ENCODE assay signal across 1 cellular context in genomic region chr15:44663410-44664272, GRCh38.
TF ChIP-seq lines count a peak whose summit lies in the region.

Gene SPG11 (minus strand): TSS chr15:44663662. CDS start chr15:44663647, 15 bp downstream.

TF ChIP-seq in HepG2, 621 proteins besides CTCF, POLR2A, EP300 and RAD21 (continued from another document and continues in another):
- 0 out of 2 replicates have a peak, but pooled peaks have one; percentile 51 for TF ChIP-seq PLSCR1 (CRISPR knock-in tag; IDR thresholded peaks at IDR 0.05; ENCODE audit: borderline replicate concordance)
- peak; percentile 90 for TF ChIP-seq ARNTL (CRISPR knock-in tag; IDR thresholded peaks at IDR 0.05)
- peak; percentile 90; the same call in 1 of the 2 replicates for TF ChIP-seq MTF2 (CRISPR knock-in tag; IDR thresholded peaks at IDR 0.05; ENCODE audit: borderline replicate concordance)
- TF ChIP-seq TCF7 (IDR thresholded peaks at IDR 0.05; ENCODE audit: low read depth): no peak
- peak; percentile 91 for TF ChIP-seq ZFAT (CRISPR knock-in tag; conservative IDR thresholded peaks at IDR 0.05)
- no peak for TF ChIP-seq SNRNP70 (IDR thresholded peaks at IDR 0.05; ENCODE audit: low read depth, low read length)
- 0 out of 2 replicates have a peak, but pooled peaks have one; percentile 39 for TF ChIP-seq BRCA1 (CRISPR knock-in tag; IDR thresholded peaks at IDR 0.05)
- TF ChIP-seq MEIS2 (CRISPR knock-in tag; IDR thresholded peaks at IDR 0.05): no peak; the same call in none of the 2 replicates
- no peak for TF ChIP-seq ZNF20 (CRISPR knock-in tag; IDR thresholded peaks at IDR 0.05)
- TF ChIP-seq KMT2A (CRISPR knock-in tag; IDR thresholded peaks at IDR 0.05): peak; percentile 47; the same call in 1 of the 2 replicates
- TF ChIP-seq MYNN (CRISPR knock-in tag; IDR thresholded peaks at IDR 0.05; ENCODE audit: low read depth): peak; percentile 48; the same call in 1 of the 2 replicates
- TF ChIP-seq CBFB (CRISPR knock-in tag; IDR thresholded peaks at IDR 0.05): peak; percentile 62
- peak; percentile 59 for TF ChIP-seq PAXIP1 (CRISPR knock-in tag; conservative IDR thresholded peaks at IDR 0.05)
- no peak for TF ChIP-seq BCLAF1 (IDR thresholded peaks at IDR 0.05)
- peak; percentile 91 for TF ChIP-seq ZNF607 (CRISPR knock-in tag; IDR thresholded peaks at IDR 0.05; ENCODE audit: borderline replicate concordance)
- peak; percentile 35; the same call in 1 of the 2 replicates for TF ChIP-seq RAD51 (IDR thresholded peaks at IDR 0.05; ENCODE audit: borderline replicate concordance)
- no peak for TF ChIP-seq ZBTB8A (CRISPR knock-in tag; IDR thresholded peaks at IDR 0.05; ENCODE audit: borderline replicate concordance, low read depth)
- TF ChIP-seq ZNF30 (CRISPR knock-in tag; IDR thresholded peaks at IDR 0.05): 0 out of 2 replicates have a peak, but pooled peaks have one; percentile 70
- TF ChIP-seq ZNF382 (CRISPR knock-in tag; IDR thresholded peaks at IDR 0.05; ENCODE audit: borderline replicate concordance): no peak
- TF ChIP-seq TEAD2 (CRISPR knock-in tag; IDR thresholded peaks at IDR 0.05): peak; percentile 94
- 0 out of 2 replicates have a peak, but pooled peaks have one; percentile 26 for TF ChIP-seq JDP2 (CRISPR knock-in tag; IDR thresholded peaks at IDR 0.05; ENCODE audit: borderline replicate concordance)
- peak; percentile 92 for TF ChIP-seq ZSCAN21 (CRISPR knock-in tag; IDR thresholded peaks at IDR 0.05; ENCODE audit: borderline replicate concordance)
- peak; percentile 81; the same call in 1 of the 2 replicates for TF ChIP-seq STAT5B (CRISPR knock-in tag; IDR thresholded peaks at IDR 0.05)
- TF ChIP-seq ISL2 (CRISPR knock-in tag; IDR thresholded peaks at IDR 0.05): peak; percentile 65; the same call in 1 of the 2 replicates
- TF ChIP-seq ZNF367 (CRISPR knock-in tag; IDR thresholded peaks at IDR 0.05; ENCODE audit: borderline replicate concordance): peak; percentile 88
- peak; percentile 90 for TF ChIP-seq SALL2 (CRISPR knock-in tag; IDR thresholded peaks at IDR 0.05)
- TF ChIP-seq ELF3 (CRISPR knock-in tag; IDR thresholded peaks at IDR 0.05): peak; percentile 71; the same call in 1 of the 2 replicates
- TF ChIP-seq ZNF121 (CRISPR knock-in tag; IDR thresholded peaks at IDR 0.05): 0 out of 2 replicates have a peak, but pooled peaks have one; percentile 28
- TF ChIP-seq PITX1 (CRISPR knock-in tag; IDR thresholded peaks at IDR 0.05): peak; percentile 69; the same call in 1 of the 2 replicates
- peak; percentile 62; the same call in 1 of the 2 replicates for TF ChIP-seq TOPORS (CRISPR knock-in tag; IDR thresholded peaks at IDR 0.05)
- TF ChIP-seq ZNF891 (CRISPR knock-in tag; IDR thresholded peaks at IDR 0.05): peak; percentile 82; the same call in 1 of the 2 replicates
- TF ChIP-seq ZBTB26 (CRISPR knock-in tag; IDR thresholded peaks at IDR 0.05; ENCODE audit: borderline replicate concordance): peak; percentile 39
- TF ChIP-seq ZNF687 (CRISPR knock-in tag; IDR thresholded peaks at IDR 0.05): peak; percentile 99
- TF ChIP-seq PAX8 (CRISPR knock-in tag; IDR thresholded peaks at IDR 0.05; ENCODE audit: borderline replicate concordance): 0 out of 2 replicates have a peak, but pooled peaks have one; percentile 81
- TF ChIP-seq ZNF776 (CRISPR knock-in tag; IDR thresholded peaks at IDR 0.05): peak; percentile 82; the same call in 1 of the 2 replicates
- TF ChIP-seq ZBTB20 (CRISPR knock-in tag; IDR thresholded peaks at IDR 0.05; ENCODE audit: borderline replicate concordance, low read depth): peak; percentile 9; the same call in 1 of the 2 replicates
- peak; percentile 77; the same call in 1 of the 2 replicates for TF ChIP-seq ZNF136 (CRISPR knock-in tag; IDR thresholded peaks at IDR 0.05; ENCODE audit: low read depth)
- TF ChIP-seq ZNF552 (CRISPR knock-in tag; IDR thresholded peaks at IDR 0.05; ENCODE audit: borderline replicate concordance): 0 out of 2 replicates have a peak, but pooled peaks have one; percentile 33
- TF ChIP-seq RFXANK (CRISPR knock-in tag; IDR thresholded peaks at IDR 0.05): peak; percentile 93
- TF ChIP-seq ATF2 (CRISPR knock-in tag; IDR thresholded peaks at IDR 0.05): peak; percentile 66
- TF ChIP-seq ZNF883 (CRISPR knock-in tag; IDR thresholded peaks at IDR 0.05; ENCODE audit: not compliant biosample characterization): peak; percentile 72
- peak; percentile 54; the same call in 1 of the 2 replicates for TF ChIP-seq RXRB (CRISPR knock-in tag; IDR thresholded peaks at IDR 0.05; ENCODE audit: borderline replicate concordance)
- TF ChIP-seq TFDP1 (CRISPR knock-in tag; IDR thresholded peaks at IDR 0.05; ENCODE audit: borderline replicate concordance): peak; percentile 75
- peak; percentile 62 for TF ChIP-seq IKZF4 (CRISPR knock-in tag; IDR thresholded peaks at IDR 0.05; ENCODE audit: borderline replicate concordance, low read depth, not compliant biosample characterization)
- TF ChIP-seq ATF7-NPFF (CRISPR knock-in tag; IDR thresholded peaks at IDR 0.05; ENCODE audit: low read depth): peak; percentile 85
- TF ChIP-seq FOXO4 (CRISPR knock-in tag; conservative IDR thresholded peaks at IDR 0.05): peak; percentile 96
- TF ChIP-seq HOXA3 (CRISPR knock-in tag; IDR thresholded peaks at IDR 0.05): peak; percentile 99
